10 cellular contexts compared by ENCODE assay signal in genomic region chr16:23365602-23366240, GRCh38.
DNase-seq lines count a peak whose midpoint lies in the region; ATAC-seq, FAIRE-seq and TF ChIP-seq lines count a peak whose summit lies in the region.
"Had no signal": no experiment of that assay in that cellular context is flagged by ENCODE, and none has a peak within 500 bp of the region (broad histone marks: within the 10 kb centered on the region; RNA-seq: fewer than 3 reads in every experiment).

No MANE protein-coding gene starts in this region.

- peak; percentile 55 for FAIRE-seq in GM12891 (lab: Jason Lieb, UNC)
- peak; percentile 74 for FAIRE-seq in endothelial cell of umbilical vein (lab: Jason Lieb, UNC)

- H3K4me1 ChIP-seq in OCI-LY7 (ENCODE audit: insufficient read depth, low read length, poor library complexity, severe bottlenecking) (peaks cover 18% of the 10 kb centered on the region), endothelial cell of umbilical vein (ENCODE audit: control insufficient read depth, extremely low read depth, insufficient read depth, low read length) (peaks cover 4% of the 10 kb centered on the region)

- H2AFZ ChIP-seq in OCI-LY7 (ENCODE audit: low read length) = peak overlapping the region; percentile 79
- no peak overlapping the region for H2AFZ ChIP-seq in endothelial cell of umbilical vein (ENCODE audit: low read depth, low read length)

- ATAC-seq in GM19351 (IDR thresholded peaks at IDR 0.05; ENCODE audit: unreplicated experiment) = no peak

- H4K20me1 ChIP-seq in OCI-LY7 (ENCODE audit: insufficient read depth, low read length) = no peaks in the 10 kb centered on the region
- no peaks in the 10 kb centered on the region for H4K20me1 ChIP-seq in endothelial cell of umbilical vein (replicated peaks; ENCODE audit: control insufficient read depth, extremely low read depth, insufficient read depth, low read length)

- H3K36me3 ChIP-seq in OCI-LY7 (ENCODE audit: insufficient read depth, low read length) = no peaks in the 10 kb centered on the region
- H3K36me3 ChIP-seq in endothelial cell of umbilical vein (ENCODE audit: control insufficient read depth in 2 of 2, extremely low read depth in 1 of 2, insufficient read depth in 2 of 2, low read length in 2 of 2) = no peaks in the 10 kb centered on the region

- H3K9ac ChIP-seq in endothelial cell of umbilical vein (replicated peaks; ENCODE audit: extremely low read depth, insufficient read depth, low read length) = no peak overlapping the region

- dilution Hi-C loops in endothelial cell of umbilical vein (cut with MboI; ENCODE audit: extremely low pct_ligation_motif_present, low sequenced_read_pairs) = no loop called here

- CTCF ChIA-PET in OCI-LY7 (lab: Charles Lee; ENCODE audit: unreplicated experiment) (no interaction called here), endothelial cell of umbilical vein (lab: Charles Lee) (interaction anchor here (0.7 kb wide), 1 partner anchor 68 kb away, joined by 3 read pairs; no protein-coding TSS in a partner anchor)

- H3K27ac ChIP-seq in OCI-LY7 (ENCODE audit: low read depth, low read length, poor library complexity, severe bottlenecking) (peak overlapping the region; percentile 31), endothelial cell of umbilical vein (ENCODE audit: insufficient read depth, low read depth, low read length) (no peak overlapping the region)

- H3K4me3 ChIP-seq in OCI-LY7 (ENCODE audit: low read depth, low read length, poor library complexity, severe bottlenecking) (no peak overlapping the region), endothelial cell of umbilical vein (replicated peaks in 1 of 3; ENCODE audit: insufficient read depth in 1 of 3, low read depth in 1 of 3, low read length in 3 of 3) (no peak overlapping the region)

- BruUV-seq in OCI-LY7 (replicated peaks; lab: Mats Ljungman, UMichigan) = no TSS peak
- no TSS peak for BruUV-seq in endothelial cell of umbilical vein (replicated peaks; lab: Mats Ljungman, UMichigan)

- TF ChIP-seq POLR2A in GM12891 (IDR thresholded peaks at IDR 0.05; ENCODE audit: low read depth, low read length) (no peak), endothelial cell of umbilical vein (IDR thresholded peaks at IDR 0.05; ENCODE audit: low read depth, low read length) (no peak), erythroblast (IDR thresholded peaks at IDR 0.05; ENCODE audit: low read length) (no peak)

- H3K4me2 ChIP-seq in OCI-LY7 (ENCODE audit: low read length) = peak overlapping the region; percentile 43
- no peak overlapping the region for H3K4me2 ChIP-seq in endothelial cell of umbilical vein (ENCODE audit: insufficient read depth, low read length)

- no peaks in the 10 kb centered on the region for H3K9me1 ChIP-seq in endothelial cell of umbilical vein (replicated peaks; ENCODE audit: control insufficient read depth, extremely low read depth, insufficient read depth, low read length)

- H3K27me3 ChIP-seq in endothelial cell of umbilical vein (ENCODE audit: control insufficient read depth in 2 of 2, insufficient read depth in 2 of 2, low read length in 2 of 2) = no peaks in the 10 kb centered on the region

- POLR2A ChIA-PET in OCI-LY7 (lab: Charles Lee) (interaction anchor here (0.5 to 1.7 kb wide), 5 partner anchors 12 to 1680 kb away, joined by 3 to 4 read pairs (median 3); no protein-coding TSS in a partner anchor), endothelial cell of umbilical vein (lab: Charles Lee) (interaction anchor here (0.6 kb wide), 1 partner anchor 74 kb away, joined by 3 read pairs; no protein-coding TSS in a partner anchor)

- TF ChIP-seq CTCF in OCI-LY7 (conservative IDR thresholded peaks at IDR 0.05; ENCODE audit: low read length) (no peak), endothelial cell of umbilical vein (IDR thresholded peaks at IDR 0.05; ENCODE audit: extremely low read depth in 1 of 2, insufficient read depth in 1 of 2, low read depth in 1 of 2, low read length in 2 of 2) (no peak)

- H3K9me3 ChIP-seq in OCI-LY7 (ENCODE audit: low read length) = no peaks in the 10 kb centered on the region
- no peaks in the 10 kb centered on the region for H3K9me3 ChIP-seq in endothelial cell of umbilical vein (replicated peaks; ENCODE audit: control insufficient read depth, insufficient read depth, low read length)

- intact Hi-C loops in OCI-LY7 (cut with micrococcal nuclease; ENCODE audit: unreplicated experiment) (no loop called here), endothelial cell of umbilical vein (cut with micrococcal nuclease) (loop anchor here (1.0 kb wide), 1 partner anchor 58 kb away; no protein-coding TSS in a partner anchor)

- no peaks in the 10 kb centered on the region for H3K9me2 ChIP-seq in OCI-LY7 (ENCODE audit: insufficient read depth, low read length)

- peak; percentile 43 for DNase-seq in COLO668 (lab: John Stamatoyannopoulos, UW; ENCODE audit: unreplicated experiment)
- DNase-seq in GM12891 (ENCODE audit: insufficient read length, low spot score) = no peak
- DNase-seq in OCI-LY7 (ENCODE audit: low spot score) = peak; percentile 69
- DNase-seq in endothelial cell of umbilical vein (ENCODE audit: low read depth, low spot score) = peak; percentile 85
- DNase-seq in NCI-H1417 treated with DMSO at 0.1 percent for 48 hours (lab: John Stamatoyannopoulos, UW) = no peak
- no peak for DNase-seq in erythroblast (lab: John Stamatoyannopoulos, UW)
- DNase-seq in NCI-H226 = no peak
- DNase-seq: activated gamma-delta T cell treated with Interleukin-2 at 50 U/mL for 16 hours, NCI-H1930 had no signal

- no peaks in the 10 kb centered on the region for H3K79me2 ChIP-seq in OCI-LY7 (ENCODE audit: insufficient read depth, low read depth, low read length)
- no peaks in the 10 kb centered on the region for H3K79me2 ChIP-seq in endothelial cell of umbilical vein (ENCODE audit: control insufficient read depth, insufficient read depth, low read length)

TF ChIP-seq in GM12891, 5 proteins besides CTCF, POLR2A, EP300 and RAD21:
- no peak for TF ChIP-seq POU2F2 (IDR thresholded peaks at IDR 0.05; ENCODE audit: low read depth, low read length)

TF ChIP-seq in endothelial cell of umbilical vein, 7 proteins besides CTCF, POLR2A, EP300 and RAD21:
- no peak for TF ChIP-seq FOS (IDR thresholded peaks at IDR 0.05; ENCODE audit: borderline replicate concordance, insufficient read depth, low read length)
- no peak for TF ChIP-seq MYC (IDR thresholded peaks at IDR 0.05; ENCODE audit: low read depth, low read length)
- TF ChIP-seq GATA2 (IDR thresholded peaks at IDR 0.05; ENCODE audit: insufficient read depth, insufficient read length, low read depth, low read length) = no peak
- no peak for TF ChIP-seq JUN (IDR thresholded peaks at IDR 0.05; ENCODE audit: borderline replicate concordance, insufficient read depth, insufficient read length, low read depth)
- no peak for TF ChIP-seq EZH2 (IDR thresholded peaks at IDR 0.05; ENCODE audit: borderline replicate concordance, low read depth, low read length, severe bottlenecking)
- TF ChIP-seq, protein P1, sequence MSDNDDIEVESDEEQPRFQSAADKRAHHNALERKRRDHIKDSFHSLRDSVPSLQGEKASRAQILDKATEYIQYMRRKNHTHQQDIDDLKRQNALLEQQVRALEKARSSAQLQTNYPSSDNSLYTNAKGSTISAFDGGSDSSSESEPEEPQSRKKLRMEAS (IDR thresholded peaks at IDR 0.05; ENCODE audit: insufficient read depth, insufficient read length) = no peak
- TF ChIP-seq POLR2AphosphoS5 (IDR thresholded peaks at IDR 0.05; ENCODE audit: insufficient read depth, low read depth, low read length) = no peak

Comparison
In these comparisons a context has a peak if more than half of its experiments do, and no peak if none do; other contexts are left out.
1. DNase-seq: peak in COLO668 (single experiment), OCI-LY7 (single experiment) and endothelial cell of umbilical vein (single experiment); none in GM12891 (single experiment), NCI-H1417 treated with DMSO at 0.1 percent for 48 hours (single experiment), erythroblast (0 of 2) and NCI-H226 (single experiment).